In genomic region chr6:118591897-118592296, GRCh38 we compare ENCODE assay signal across 1 cellular context.
TF ChIP-seq lines count a peak whose summit lies in the region.

No MANE protein-coding gene starts in this region.

TF ChIP-seq in IMR-90, 13 proteins besides CTCF, POLR2A, EP300 and RAD21 (continued from another document):
- no peak for TF ChIP-seq FOS (IDR thresholded peaks at IDR 0.05; ENCODE audit: low read depth, low read length)
- no peak for TF ChIP-seq MAFK (IDR thresholded peaks at IDR 0.05; ENCODE audit: low read depth, low read length)
- TF ChIP-seq, protein P1, sequence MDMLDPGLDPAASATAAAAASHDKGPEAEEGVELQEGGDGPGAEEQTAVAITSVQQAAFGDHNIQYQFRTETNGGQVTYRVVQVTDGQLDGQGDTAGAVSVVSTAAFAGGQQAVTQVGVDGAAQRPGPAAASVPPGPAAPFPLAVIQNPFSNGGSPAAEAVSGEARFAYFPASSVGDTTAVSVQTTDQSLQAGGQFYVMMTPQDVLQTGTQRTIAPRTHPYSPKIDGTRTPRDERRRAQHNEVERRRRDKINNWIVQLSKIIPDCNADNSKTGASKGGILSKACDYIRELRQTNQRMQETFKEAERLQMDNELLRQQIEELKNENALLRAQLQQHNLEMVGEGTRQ (IDR thresholded peaks at IDR 0.05; ENCODE audit: low read depth, low read length) = no peak
- TF ChIP-seq, protein P2, sequence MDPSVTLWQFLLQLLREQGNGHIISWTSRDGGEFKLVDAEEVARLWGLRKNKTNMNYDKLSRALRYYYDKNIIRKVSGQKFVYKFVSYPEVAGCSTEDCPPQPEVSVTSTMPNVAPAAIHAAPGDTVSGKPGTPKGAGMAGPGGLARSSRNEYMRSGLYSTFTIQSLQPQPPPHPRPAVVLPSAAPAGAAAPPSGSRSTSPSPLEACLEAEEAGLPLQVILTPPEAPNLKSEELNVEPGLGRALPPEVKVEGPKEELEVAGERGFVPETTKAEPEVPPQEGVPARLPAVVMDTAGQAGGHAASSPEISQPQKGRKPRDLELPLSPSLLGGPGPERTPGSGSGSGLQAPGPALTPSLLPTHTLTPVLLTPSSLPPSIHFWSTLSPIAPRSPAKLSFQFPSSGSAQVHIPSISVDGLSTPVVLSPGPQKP (IDR thresholded peaks at IDR 0.05; ENCODE audit: borderline replicate concordance, low read depth, low read length) = no peak
- TF ChIP-seq CEBPB (IDR thresholded peaks at IDR 0.05; ENCODE audit: low read depth, low read length) = no peak
- TF ChIP-seq MAZ (IDR thresholded peaks at IDR 0.05; ENCODE audit: borderline replicate concordance, low read depth, low read length) = no peak
